ENCODE assay signal across 12 cellular contexts in genomic region chr10:16597656-16598055, GRCh38.
DNase-seq lines count a peak whose midpoint lies in the region; ATAC-seq and TF ChIP-seq lines count a peak whose summit lies in the region.
"Had no signal": no experiment of that assay in that cellular context is flagged by ENCODE, and none has a peak within 500 bp of the region (broad histone marks: within the 10 kb centered on the region; RNA-seq: fewer than 3 reads in every experiment).

No MANE protein-coding gene starts in this region.

- H3K27me3 ChIP-seq in NT2/D1 (ENCODE audit: insufficient read depth, insufficient read length), result no peaks in the 10 kb centered on the region
- H3K27me3 ChIP-seq: cardiac muscle cell had no signal

- H3K4me1 ChIP-seq in NT2/D1 (ENCODE audit: insufficient read depth, insufficient read length) (peaks cover 4% of the 10 kb centered on the region), mucosa of descending colon (ENCODE audit: low read depth) (no peaks in the 10 kb centered on the region)
- H3K4me1 ChIP-seq: psoas muscle had no signal

- no peak overlapping the region for H3K9ac ChIP-seq in NT2/D1 (ENCODE audit: insufficient read length, low read depth)

- ATAC-seq in mucosa of descending colon (no peak), GM18517 (IDR thresholded peaks at IDR 0.05; ENCODE audit: unreplicated experiment) (no peak)
- ATAC-seq: psoas muscle had no signal

- intact Hi-C loops in mucosa of descending colon (cut with DNase I, micrococcal nuclease), result no loop called here

- peak; percentile 30 for DNase-seq in HFF-Myc (ENCODE audit: extremely low read depth, low read depth)
- peak; percentile 1 for DNase-seq in NT2/D1 (ENCODE audit: low read depth, low spot score)
- peak; percentile 61 for DNase-seq in dermis blood vessel endothelial cell
- peak; percentile 24 for DNase-seq in retinal pigment epithelial cell (ENCODE audit: low read depth)
- DNase-seq in mucosa of descending colon, result no peak
- DNase-seq in HPDE6-E6E7 (ENCODE audit: extremely low spot score), result no peak
- DNase-seq: activated naive CD4-positive, alpha-beta T cell treated with anti-CD3 and anti-CD28 coated beads for 36 hours; NCI-H1105; NCI-H2171 treated with DMSO at 0.1 percent for 48 hours; psoas muscle had no signal

- H3K4me3 ChIP-seq in HFF-Myc (replicated peaks; ENCODE audit: low read depth, low read length) (no peak overlapping the region), NT2/D1 (ENCODE audit: insufficient read length, low read depth) (no peak overlapping the region), retinal pigment epithelial cell (ENCODE audit: low read length) (no peak overlapping the region), mucosa of descending colon (no peak overlapping the region)
- H3K4me3 ChIP-seq: cardiac muscle cell, psoas muscle had no signal

- TF ChIP-seq CTCF in HFF-Myc (IDR thresholded peaks at IDR 0.05; ENCODE audit: low read depth, low read length, missing control alignments) (no peak), retinal pigment epithelial cell (conservative IDR thresholded peaks at IDR 0.05; ENCODE audit: low read depth, low read length) (no peak), mucosa of descending colon (IDR thresholded peaks at IDR 0.05) (no peak)

- peaks cover 7% of the 10 kb centered on the region for H3K36me3 ChIP-seq in NT2/D1 (ENCODE audit: insufficient read depth, insufficient read length, low read length)
- no peaks in the 10 kb centered on the region for H3K36me3 ChIP-seq in mucosa of descending colon (ENCODE audit: low read depth)
- H3K36me3 ChIP-seq: cardiac muscle cell had no signal

- H3K9me3 ChIP-seq in NT2/D1 (ENCODE audit: insufficient read depth, low read length) (no peaks in the 10 kb centered on the region), mucosa of descending colon (no peaks in the 10 kb centered on the region)
- H3K9me3 ChIP-seq: psoas muscle had no signal

Comparison
In these comparisons a context has a peak if more than half of its experiments do, and no peak if none do; other contexts are left out.
1. DNase-seq: peak in HFF-Myc (single experiment), NT2/D1 (single experiment), dermis blood vessel endothelial cell (single experiment) and retinal pigment epithelial cell (single experiment); none in mucosa of descending colon (0 of 3) and HPDE6-E6E7 (single experiment).